8 cellular contexts compared by ENCODE assay signal in genomic region chr2:233443511-233444183, GRCh38.
DNase-seq lines count a peak whose midpoint lies in the region; ATAC-seq and TF ChIP-seq lines count a peak whose summit lies in the region.

No MANE protein-coding gene starts in this region.

- CTCF ChIA-PET in BJ (lab: Yijun Ruan, JAX), result interaction anchor here (0.6 to 5.3 kb wide), 40 partner anchors 9 to 1674 kb away, joined by 3 to 82 read pairs (median 3); partner anchors contain the start of genes ATG16L1, DGKD, KCNJ13 and UGT1A5

- no peak for DNase-seq in BJ (ENCODE audit: low read depth)
- peak; percentile 71 for DNase-seq in H4 (ENCODE audit: low spot score)
- peak; percentile 27 for DNase-seq in NCI-H2171 treated with DMSO at 0.1 percent for 48 hours (lab: John Stamatoyannopoulos, UW)
- DNase-seq in brain pericyte (ENCODE audit: low read depth, low spot score), result peak; percentile 55
- DNase-seq in iris pigment epithelial cell (ENCODE audit: low read depth), result peak; percentile 80
- DNase-seq in stimulated activated CD4-positive, alpha-beta T cell treated with anti-CD3 and anti-CD28 coated beads, Interleukin-15, amount 100 ng/mL, for 48 hours (ENCODE audit: low read depth in 2 of 2), result peak; percentile 64 to 78

- H3K27me3 ChIP-seq in BJ (ENCODE audit: control insufficient read depth, insufficient read depth, low read length), result no peaks in the 10 kb centered on the region

- peaks cover 8% of the 10 kb centered on the region for H3K36me3 ChIP-seq in BJ (ENCODE audit: control insufficient read depth, insufficient read depth, low read length)

- POLR2A ChIA-PET in BJ (lab: Charles Lee), result no interaction called here

- ATAC-seq in HG02763 (IDR thresholded peaks at IDR 0.05; ENCODE audit: unreplicated experiment), result no peak

- peak; percentile 83 for TF ChIP-seq CTCF in BJ (IDR thresholded peaks at IDR 0.05; ENCODE audit: insufficient read depth, low read depth, low read length)
- peak; percentile 84 for TF ChIP-seq CTCF in WI38 (IDR thresholded peaks at IDR 0.05; ENCODE audit: low read depth, low read length)

- H3K4me3 ChIP-seq in BJ (ENCODE audit: low read depth, low read length), result no peak overlapping the region
- no peak overlapping the region for H3K4me3 ChIP-seq in WI38 (ENCODE audit: low read depth, low read length)
